ENCODE assay signal across 10 cellular contexts in genomic region chr1:227447531-227447990, GRCh38.
DNase-seq lines count a peak whose midpoint lies in the region; ATAC-seq and TF ChIP-seq lines count a peak whose summit lies in the region.
"Had no signal": no experiment of that assay in that cellular context is flagged by ENCODE, and none has a peak within 500 bp of the region (broad histone marks: within the 10 kb centered on the region; RNA-seq: fewer than 3 reads in every experiment).

No MANE protein-coding gene starts in this region.

- H3K9ac ChIP-seq in SK-N-SH (no peak overlapping the region), parathyroid adenoma (no peak overlapping the region)

- ATAC-seq in HG03354 (IDR thresholded peaks at IDR 0.05; ENCODE audit: poor library complexity, severe bottlenecking, unreplicated experiment) = no peak
- no peak for ATAC-seq in activated T-helper 17 cell treated with anti-CD3 and anti-CD28 coated beads, Interleukin-2, amount 50 U/mL, for 72 hours (replicated peaks)

- no peaks in the 10 kb centered on the region for H3F3A ChIP-seq in SK-N-SH (replicated peaks; ENCODE audit: insufficient read depth)

- H3K27ac ChIP-seq in SK-N-SH (ENCODE audit: low read depth in 2 of 2, low read length in 1 of 2) (no peak overlapping the region), parathyroid adenoma (no peak overlapping the region)

- H3K36me3 ChIP-seq in SK-N-SH (replicated peaks in 1 of 2; ENCODE audit: control insufficient read depth in 1 of 2, insufficient read depth in 2 of 2, low read length in 1 of 2) (no peaks in the 10 kb centered on the region), parathyroid adenoma (ENCODE audit: control insufficient read depth, insufficient read depth, low read length) (no peaks in the 10 kb centered on the region)

- intact Hi-C loops in Calu3 (cut with micrococcal nuclease; ENCODE audit: unreplicated experiment) = no loop called here

- H3K27me3 Mint-ChIP-seq in Calu3 (ENCODE audit: unreplicated experiment) = peaks cover 29% of the 10 kb centered on the region
- peaks cover 37% of the 10 kb centered on the region for H3K27me3 Mint-ChIP-seq in activated T-helper 17 cell treated with anti-CD3 and anti-CD28 coated beads, Interleukin-2, amount 50 U/mL, for 72 hours

- H3K4me1 ChIP-seq in SK-N-SH (ENCODE audit: control insufficient read depth in 1 of 2, insufficient read depth in 2 of 2, low read depth in 1 of 2, low read length in 1 of 2) (peaks cover 0 to 7% of the 10 kb centered on the region in 2 experiments; a peak in 1 of 4 replicates), parathyroid adenoma (no peaks in the 10 kb centered on the region)

- no TSS peak for BruUV-seq in Calu3 (replicated peaks; lab: Mats Ljungman, UMichigan)

- H3K4me1 Mint-ChIP-seq in Calu3 (ENCODE audit: low read depth, unreplicated experiment) = no peaks in the 10 kb centered on the region
- H3K4me1 Mint-ChIP-seq in activated T-helper 17 cell treated with anti-CD3 and anti-CD28 coated beads, Interleukin-2, amount 50 U/mL, for 72 hours = no peaks in the 10 kb centered on the region

- POLR2A ChIA-PET in SK-N-SH (lab: Yijun Ruan, JAX) = no interaction called here

- H3K36me3 Mint-ChIP-seq in Calu3 (ENCODE audit: insufficient read depth, unreplicated experiment) = no peaks in the 10 kb centered on the region
- H3K36me3 Mint-ChIP-seq in activated T-helper 17 cell treated with anti-CD3 and anti-CD28 coated beads, Interleukin-2, amount 50 U/mL, for 72 hours (ENCODE audit: low read depth) = no peaks in the 10 kb centered on the region
- H3K36me3 Mint-ChIP-seq: activated CD4-positive, alpha-beta memory T cell treated with anti-CD3 and anti-CD28 coated beads for 36 hours had no signal

- CTCF ChIA-PET in Calu3 (lab: Charles Lee) (interaction anchor here (0.6 to 0.7 kb wide), 3 partner anchors 261 to 448 kb away, joined by 3 to 5 read pairs (median 3); no protein-coding TSS in a partner anchor), SK-N-SH (lab: Yijun Ruan, JAX) (interaction anchor here (1.0 to 2.6 kb wide), 4 partner anchors 8 to 821 kb away, joined by 4 to 11 read pairs (median 6); no protein-coding TSS in a partner anchor)

- H3K4me3 Mint-ChIP-seq in Calu3 (ENCODE audit: low read depth, unreplicated experiment) = peak overlapping the region; percentile 42
- no peak overlapping the region for H3K4me3 Mint-ChIP-seq in activated T-helper 17 cell treated with anti-CD3 and anti-CD28 coated beads, Interleukin-2, amount 50 U/mL, for 72 hours
- H3K4me3 Mint-ChIP-seq: activated CD4-positive, alpha-beta memory T cell treated with anti-CD3 and anti-CD28 coated beads for 36 hours had no signal

- no peak for TF ChIP-seq EP300 in SK-N-SH (IDR thresholded peaks at IDR 0.05; ENCODE audit: borderline replicate concordance in 1 of 2, low read depth in 1 of 2, low read length in 1 of 2)

- DNase-seq in Calu3 (peak; percentile 57), SK-N-SH (peak; percentile 41), foreskin melanocyte (peak; percentile 27), NCI-H510A treated with DMSO at 0.1 percent for 48 hours (lab: John Stamatoyannopoulos, UW) (no peak), COLO829 (ENCODE audit: low spot score) (no peak)
- DNase-seq: activated CD4-positive, alpha-beta memory T cell treated with anti-CD3 and anti-CD28 coated beads for 36 hours; cerebellar nuclear complex had no signal

- H2AFZ ChIP-seq in SK-N-SH (ENCODE audit: low read depth) = no peak overlapping the region
- H2AFZ ChIP-seq in parathyroid adenoma = no peak overlapping the region

- H3K9me2 ChIP-seq in SK-N-SH = no peaks in the 10 kb centered on the region

- TF ChIP-seq CTCF in Calu3 (IDR thresholded peaks at IDR 0.05; ENCODE audit: unreplicated experiment) (peak; percentile 20), SK-N-SH (IDR thresholded peaks at IDR 0.05) (no peak; the same call in 1 of the 2 replicates), parathyroid adenoma (IDR thresholded peaks at IDR 0.05) (no peak)

- H4K20me1 ChIP-seq in SK-N-SH (ENCODE audit: insufficient read depth) = no peaks in the 10 kb centered on the region

- TF ChIP-seq RAD21 in SK-N-SH (IDR thresholded peaks at IDR 0.05; ENCODE audit: low read length) = no peak

- H3K9me3 Mint-ChIP-seq in Calu3 (ENCODE audit: low read depth, unreplicated experiment) = no peaks in the 10 kb centered on the region
- H3K9me3 Mint-ChIP-seq in activated T-helper 17 cell treated with anti-CD3 and anti-CD28 coated beads, Interleukin-2, amount 50 U/mL, for 72 hours = no peaks in the 10 kb centered on the region
- H3K9me3 Mint-ChIP-seq: activated CD4-positive, alpha-beta memory T cell treated with anti-CD3 and anti-CD28 coated beads for 36 hours had no signal

- no peak overlapping the region for H3K4me3 ChIP-seq in SK-N-SH (ENCODE audit: low read depth in 2 of 2, low read length in 1 of 2)
- no peak overlapping the region for H3K4me3 ChIP-seq in parathyroid adenoma (ENCODE audit: low read depth, low read length)

- WGBS in SK-N-SH (ENCODE audit: low lambda C conversion rate) = 79% methylated on average over 22 of the region's 25 CpGs

- no peaks in the 10 kb centered on the region for H3K79me2 ChIP-seq in SK-N-SH (ENCODE audit: insufficient read depth)
- no peaks in the 10 kb centered on the region for H3K79me2 ChIP-seq in parathyroid adenoma

- no peaks in the 10 kb centered on the region for H3K27me3 ChIP-seq in SK-N-SH (ENCODE audit: insufficient read depth)
- no peaks in the 10 kb centered on the region for H3K27me3 ChIP-seq in parathyroid adenoma (ENCODE audit: control insufficient read depth, insufficient read depth, low read length)

- H3K4me2 ChIP-seq in SK-N-SH = no peak overlapping the region
- peak overlapping the region; percentile 51 for H3K4me2 ChIP-seq in parathyroid adenoma (ENCODE audit: low read length)

- no peak overlapping the region for H3K27ac Mint-ChIP-seq in Calu3 (ENCODE audit: unreplicated experiment)
- H3K27ac Mint-ChIP-seq in activated T-helper 17 cell treated with anti-CD3 and anti-CD28 coated beads, Interleukin-2, amount 50 U/mL, for 72 hours = no peak overlapping the region
- H3K27ac Mint-ChIP-seq: activated CD4-positive, alpha-beta memory T cell treated with anti-CD3 and anti-CD28 coated beads for 36 hours had no signal

- H3K9me3 ChIP-seq in SK-N-SH (no peaks in the 10 kb centered on the region), parathyroid adenoma (ENCODE audit: control insufficient read depth, low read length) (no peaks in the 10 kb centered on the region)

TF ChIP-seq in SK-N-SH, 30 proteins besides CTCF, POLR2A, EP300 and RAD21:
- TF ChIP-seq TAF1 (IDR thresholded peaks at IDR 0.05; ENCODE audit: borderline replicate concordance, low read depth, low read length) = no peak
- TF ChIP-seq MAX (IDR thresholded peaks at IDR 0.05; ENCODE audit: low read depth) = no peak
- TF ChIP-seq MEF2A (IDR thresholded peaks at IDR 0.05; ENCODE audit: borderline replicate concordance, low read depth) = no peak
- no peak for TF ChIP-seq NFIC (IDR thresholded peaks at IDR 0.05; ENCODE audit: borderline replicate concordance)
- no peak for TF ChIP-seq TEAD4 (IDR thresholded peaks at IDR 0.05; ENCODE audit: borderline replicate concordance, insufficient read depth)
- no peak for TF ChIP-seq USF2 (IDR thresholded peaks at IDR 0.05; ENCODE audit: borderline replicate concordance, low read depth, low read length)
- TF ChIP-seq ELF1 (IDR thresholded peaks at IDR 0.05) = no peak
- no peak for TF ChIP-seq RCOR1 (IDR thresholded peaks at IDR 0.05; ENCODE audit: low read length)
- no peak for TF ChIP-seq ZBTB33 (IDR thresholded peaks at IDR 0.05; ENCODE audit: borderline replicate concordance, low read depth)
- TF ChIP-seq MXI1 (IDR thresholded peaks at IDR 0.05; ENCODE audit: low read depth, low read length) = no peak
- TF ChIP-seq TCF12 (IDR thresholded peaks at IDR 0.05) = no peak
- no peak for TF ChIP-seq GATA2 (CRISPR knock-in tag; IDR thresholded peaks at IDR 0.05)
- TF ChIP-seq FOSL2 (IDR thresholded peaks at IDR 0.05; ENCODE audit: borderline replicate concordance, low read depth) = no peak
- TF ChIP-seq EZH2phosphoT487 (IDR thresholded peaks at IDR 0.05; ENCODE audit: borderline replicate concordance, low read depth) = no peak
- no peak for TF ChIP-seq USF1 (IDR thresholded peaks at IDR 0.05; ENCODE audit: borderline replicate concordance, low read depth)

Comparison
In these comparisons a context has a peak if more than half of its experiments do, and no peak if none do; other contexts are left out.
1. DNase-seq: peak in Calu3 (single experiment), SK-N-SH (single experiment) and foreskin melanocyte (single experiment); none in NCI-H510A treated with DMSO at 0.1 percent for 48 hours (single experiment) and COLO829 (single experiment).